20 cellular contexts compared by ENCODE assay signal in genomic region chr6:103335412-103335811, GRCh38.
DNase-seq lines count a peak whose midpoint lies in the region; ATAC-seq, FAIRE-seq and TF ChIP-seq lines count a peak whose summit lies in the region.
"Had no signal": no experiment of that assay in that cellular context is flagged by ENCODE, and none has a peak within 500 bp of the region (broad histone marks: within the 10 kb centered on the region; RNA-seq: fewer than 3 reads in every experiment).

No MANE protein-coding gene starts in this region.

- FAIRE-seq in kidney (lab: Jason Lieb, UNC) = no peak
- FAIRE-seq: GM12891, HTR-8/SVneo had no signal

- H3K4me1 Mint-ChIP-seq in MCF 10A (ENCODE audit: insufficient read depth, unreplicated experiment) = no peaks in the 10 kb centered on the region
- H3K4me1 Mint-ChIP-seq: CD8-positive, alpha-beta memory T cell had no signal

- H2BK15ac ChIP-seq in neuronal stem cell (ENCODE audit: low read length) = no peak overlapping the region

- H3K27me3 ChIP-seq in breast epithelium = no peaks in the 10 kb centered on the region
- no peaks in the 10 kb centered on the region for H3K27me3 ChIP-seq in neuronal stem cell (ENCODE audit: control insufficient read depth in 3 of 3, insufficient read depth in 3 of 3, low read depth in 1 of 3, low read length in 3 of 3)
- H3K27me3 ChIP-seq: BLaER1 had no signal

- ATAC-seq in GM19395 (IDR thresholded peaks at IDR 0.05; ENCODE audit: unreplicated experiment) = no peak

- H3K4ac ChIP-seq in neuronal stem cell (ENCODE audit: low read length) = no peak overlapping the region

- intact Hi-C loops in MCF 10A (cut with micrococcal nuclease) = no loop called here
- intact Hi-C loops in breast epithelium (cut with DNase I; ENCODE audit: low total_unique reads) = no loop called here
- intact Hi-C loops in kidney (cut with DNase I) = no loop called here

- H4K91ac ChIP-seq in neuronal stem cell (ENCODE audit: low read depth, low read length, poor library complexity) = no peak overlapping the region

- H2BK5ac ChIP-seq in neuronal stem cell (ENCODE audit: low read length) = no peak overlapping the region

- TF ChIP-seq CTCF in MCF 10A (IDR thresholded peaks at IDR 0.05; ENCODE audit: unreplicated experiment) (no peak), breast epithelium (IDR thresholded peaks at IDR 0.05) (no peak), kidney (IDR thresholded peaks at IDR 0.05; ENCODE audit: borderline replicate concordance, extremely low read depth, insufficient read depth) (no peak)

- peaks cover 31% of the 10 kb centered on the region for H3K27me3 Mint-ChIP-seq in MCF 10A (ENCODE audit: insufficient read depth, unreplicated experiment)
- H3K27me3 Mint-ChIP-seq: CD8-positive, alpha-beta memory T cell had no signal

- no peaks in the 10 kb centered on the region for H3K79me1 ChIP-seq in neuronal stem cell (ENCODE audit: low read depth, low read length)

- H3K36me3 ChIP-seq in breast epithelium = no peaks in the 10 kb centered on the region
- no peaks in the 10 kb centered on the region for H3K36me3 ChIP-seq in kidney (ENCODE audit: control insufficient read depth in 1 of 2, insufficient read depth in 2 of 2, low read length in 2 of 2)
- H3K36me3 ChIP-seq in neuronal stem cell (replicated peaks in 1 of 2; ENCODE audit: control insufficient read depth in 2 of 2, insufficient read depth in 2 of 2, low read length in 2 of 2) = no peaks in the 10 kb centered on the region
- H3K36me3 ChIP-seq: BLaER1, HAP-1 had no signal

- POLR2A ChIA-PET in MCF 10A (lab: Yijun Ruan, JAX) = no interaction called here

- H3K36me3 Mint-ChIP-seq in MCF 10A (ENCODE audit: insufficient read depth, unreplicated experiment) = no peaks in the 10 kb centered on the region
- H3K36me3 Mint-ChIP-seq: CD8-positive, alpha-beta memory T cell had no signal

- no peak overlapping the region for H3K4me3 ChIP-seq in breast epithelium
- H3K4me3 ChIP-seq in kidney (ENCODE audit: low read length in 2 of 2) = no peak overlapping the region
- no peak overlapping the region for H3K4me3 ChIP-seq in neuronal stem cell (ENCODE audit: low read length in 2 of 2)
- H3K4me3 ChIP-seq: BLaER1, HAP-1 had no signal

- no peak overlapping the region for H3K4me3 Mint-ChIP-seq in MCF 10A (ENCODE audit: unreplicated experiment)
- H3K4me3 Mint-ChIP-seq: CD8-positive, alpha-beta memory T cell; HFFc6 had no signal

- H3K27ac Mint-ChIP-seq in MCF 10A (ENCODE audit: low read depth, unreplicated experiment) = no peak overlapping the region
- H3K27ac Mint-ChIP-seq: CD8-positive, alpha-beta memory T cell; HFFc6 had no signal

- no peak overlapping the region for H3K4me2 ChIP-seq in neuronal stem cell (ENCODE audit: insufficient read depth, low read length, poor library complexity, severe bottlenecking)
- H3K4me2 ChIP-seq: BLaER1 had no signal

- CTCF ChIA-PET in MCF 10A (lab: Yijun Ruan, JAX) = no interaction called here

- H4K8ac ChIP-seq in neuronal stem cell (ENCODE audit: low read depth, low read length) = no peak overlapping the region

- no TSS peak for BruUV-seq in MCF 10A (replicated peaks; lab: Mats Ljungman, UMichigan)

- H3K4me1 ChIP-seq in breast epithelium (no peaks in the 10 kb centered on the region), kidney (ENCODE audit: control insufficient read depth in 1 of 2, insufficient read depth in 1 of 2, low read depth in 1 of 2, low read length in 2 of 2) (no peaks in the 10 kb centered on the region), neuronal stem cell (ENCODE audit: control insufficient read depth in 2 of 2, insufficient read depth in 1 of 2, low read depth in 1 of 2, low read length in 2 of 2) (no peaks in the 10 kb centered on the region)
- H3K4me1 ChIP-seq: BLaER1, Caco-2, HAP-1 had no signal

- H3K23ac ChIP-seq in neuronal stem cell (ENCODE audit: low read depth, low read length, poor library complexity) = no peak overlapping the region

- DNase-seq in DMS 273 (lab: John Stamatoyannopoulos, UW; ENCODE audit: unreplicated experiment) (peak; percentile 41), DMS 273 treated with DMSO at 0.1 percent for 48 hours (lab: John Stamatoyannopoulos, UW) (no peak), MCF 10A (ENCODE audit: unreplicated experiment) (peak; percentile 9), breast epithelium (ENCODE audit: low spot score in 2 of 2) (no peak), NCI-H69 (lab: John Stamatoyannopoulos, UW) (peak; percentile 78), kidney (peak; percentile 22), neuronal stem cell (ENCODE audit: low spot score) (no peak)
- DNase-seq: AML-193; Caco-2; CD8-positive, alpha-beta memory T cell; DMS79 treated with DMSO at 0.1 percent for 48 hours; EL; GOT3; HFFc6 had no signal

- H2BK12ac ChIP-seq in neuronal stem cell (ENCODE audit: low read length) = no peak overlapping the region

- H3K9ac ChIP-seq in kidney (ENCODE audit: low read length in 2 of 2) (no peak overlapping the region), neuronal stem cell (ENCODE audit: low read depth, low read length, poor library complexity) (no peak overlapping the region)
- H3K9ac ChIP-seq: BLaER1 had no signal

- no peak for TF ChIP-seq POLR2A in breast epithelium (IDR thresholded peaks at IDR 0.05)

- no CpG with 5 or more reads among the region's 2 CpGs for WGBS in neuronal stem cell (ENCODE audit: extremely low coverage in 2 of 2, insufficient read length in 2 of 2, insufficient replicate concordance in 1 of 2), 2 donors

- H2AFZ ChIP-seq in neuronal stem cell (ENCODE audit: low read length) = no peak overlapping the region

- H3K9me3 Mint-ChIP-seq in MCF 10A (ENCODE audit: unreplicated experiment) = no peaks in the 10 kb centered on the region

- H3K27ac ChIP-seq in breast epithelium = no peak overlapping the region
- H3K27ac ChIP-seq in kidney (ENCODE audit: low read depth in 2 of 2, low read length in 2 of 2) = no peak overlapping the region
- H3K27ac ChIP-seq in neuronal stem cell (replicated peaks; ENCODE audit: low read length) = no peak overlapping the region
- H3K27ac ChIP-seq: 22Rv1, BLaER1 had no signal

- H2AK5ac ChIP-seq in neuronal stem cell (ENCODE audit: low read depth, low read length) = no peak overlapping the region

- H3K18ac ChIP-seq in neuronal stem cell (ENCODE audit: low read length) = no peak overlapping the region

- H3K9me3 ChIP-seq in breast epithelium (no peaks in the 10 kb centered on the region), kidney (ENCODE audit: control insufficient read depth in 1 of 2, low read length in 2 of 2) (no peaks in the 10 kb centered on the region), neuronal stem cell (replicated peaks in 1 of 2; ENCODE audit: control insufficient read depth in 2 of 2, insufficient read depth in 1 of 2, low read depth in 1 of 2, low read length in 2 of 2) (no peaks in the 10 kb centered on the region)
- H3K9me3 ChIP-seq: BLaER1, Caco-2, HAP-1 had no signal

- H3K14ac ChIP-seq in neuronal stem cell (ENCODE audit: low read length) = no peak overlapping the region

- H2BK120ac ChIP-seq in neuronal stem cell (ENCODE audit: low read depth, low read length) = no peak overlapping the region

Comparison
In these comparisons a context has a peak if more than half of its experiments do, and no peak if none do; other contexts are left out.
1. DNase-seq: peak in DMS 273 (single experiment), MCF 10A (single experiment), NCI-H69 (single experiment) and kidney (single experiment); none in DMS 273 treated with DMSO at 0.1 percent for 48 hours (single experiment), breast epithelium (0 of 2) and neuronal stem cell (single experiment).